In genomic region chr6:26225848-26226590, GRCh38 we compare ENCODE assay signal across 14 cellular contexts.
DNase-seq lines count a peak whose midpoint lies in the region; ATAC-seq and TF ChIP-seq lines count a peak whose summit lies in the region.
"Had no signal": no experiment of that assay in that cellular context is flagged by ENCODE, and none has a peak within 500 bp of the region (broad histone marks: within the 10 kb centered on the region; RNA-seq: fewer than 3 reads in every experiment).

No MANE protein-coding gene starts in this region.

- no peak overlapping the region for H3K27ac ChIP-seq in substantia nigra (ENCODE audit: low read depth, low read length, poor library complexity, severe bottlenecking)
- H3K27ac ChIP-seq in left lung: no peak overlapping the region

- H3K9me3 Mint-ChIP-seq in neural crest cell: no peaks in the 10 kb centered on the region

- peaks cover 17% of the 10 kb centered on the region for H3K79me2 ChIP-seq in Loucy (ENCODE audit: insufficient read depth, low read length)

- H2AFZ ChIP-seq in Loucy (ENCODE audit: low read length): no peak overlapping the region

- no peaks in the 10 kb centered on the region for H3K27me3 Mint-ChIP-seq in neural crest cell (ENCODE audit: low read depth)

- no peaks in the 10 kb centered on the region for H3K36me3 Mint-ChIP-seq in neural crest cell (ENCODE audit: low read depth)

- peak overlapping the region; percentile 91 for H3K4me3 Mint-ChIP-seq in neural crest cell

- no peaks in the 10 kb centered on the region for H3K9me3 ChIP-seq in Loucy (ENCODE audit: insufficient read depth, low read depth, low read length)
- peaks cover 0 to 11% of the 10 kb centered on the region in 2 donors for H3K9me3 ChIP-seq in left lung
- H3K9me3 ChIP-seq: prostate gland had no signal

- H3K4me1 ChIP-seq in Loucy (ENCODE audit: insufficient read depth, low read length, poor library complexity, severe bottlenecking) (peaks cover 43% of the 10 kb centered on the region), left lung (peaks cover 0 to 9% of the 10 kb centered on the region in 2 donors)
- H3K4me1 ChIP-seq: prostate gland had no signal

- TF ChIP-seq CTCF in Loucy (conservative IDR thresholded peaks at IDR 0.05; ENCODE audit: low read length): no peak
- TF ChIP-seq CTCF in epithelial cell of proximal tubule (conservative IDR thresholded peaks at IDR 0.05; ENCODE audit: low read depth, low read length): no peak
- TF ChIP-seq CTCF in neural crest cell (conservative IDR thresholded peaks at IDR 0.05): no peak
- no peak for TF ChIP-seq CTCF in left lung (IDR thresholded peaks at IDR 0.05)

- no peaks in the 10 kb centered on the region; the same call in none of the 2 replicates for H3F3A ChIP-seq in Loucy (ENCODE audit: low read depth)

- H3K27me3 ChIP-seq in Loucy (ENCODE audit: insufficient read depth, low read length, poor library complexity, severe bottlenecking) (no peaks in the 10 kb centered on the region), left lung (peaks cover 0 to 96% of the 10 kb centered on the region in 2 donors)

- H3K27ac Mint-ChIP-seq in neural crest cell (ENCODE audit: unreplicated experiment): no peak overlapping the region

- intact Hi-C loops in left lung (cut with DNase I): no loop called here

- H3K9ac ChIP-seq in Loucy (ENCODE audit: low read depth, low read length, poor library complexity, severe bottlenecking): peak overlapping the region; percentile 98

- DNase-seq in DMS153 (lab: John Stamatoyannopoulos, UW) (peak; percentile 16), DMS153 treated with DMSO at 0.1 percent for 48 hours (lab: John Stamatoyannopoulos, UW; ENCODE audit: unreplicated experiment) (no peak), epithelial cell of proximal tubule (ENCODE audit: low read depth) (no peak), neural crest cell (ENCODE audit: low read depth, low spot score) (no peak), substantia nigra (lab: John Stamatoyannopoulos, UW) (no peak), left lung (no peak), DMS79 (lab: John Stamatoyannopoulos, UW) (no peak)
- DNase-seq: 8988T; activated CD4-positive, alpha-beta T cell treated with anti-CD3 and anti-CD28 coated beads, Interleukin-2, amount 50 U/mL, for 48 hours; Karpas-422; NCI-H524 had no signal

- H3K36me3 ChIP-seq in Loucy (ENCODE audit: insufficient read depth, low read length) (no peaks in the 10 kb centered on the region), left lung (no peaks in the 10 kb centered on the region)
- H3K36me3 ChIP-seq: prostate gland had no signal

- peaks cover 8% of the 10 kb centered on the region for H3K4me1 Mint-ChIP-seq in neural crest cell

- ATAC-seq in left lung: no peak
- ATAC-seq: left lobe of liver had no signal

- H3K4me3 ChIP-seq in Loucy (ENCODE audit: low read length, poor library complexity, severe bottlenecking) (peak overlapping the region; percentile 77), epithelial cell of proximal tubule (ENCODE audit: low read depth, low read length) (peak overlapping the region; percentile 69), left lung (no peak overlapping the region)

- H4K20me1 ChIP-seq in Loucy (ENCODE audit: insufficient read depth, low read length, poor library complexity, severe bottlenecking): no peaks in the 10 kb centered on the region

- no peaks in the 10 kb centered on the region for H3K9me2 ChIP-seq in Loucy (replicated peaks; ENCODE audit: low read depth, low read length)

- peak overlapping the region; percentile 85 for H3K4me2 ChIP-seq in Loucy (ENCODE audit: low read depth, low read length, poor library complexity, severe bottlenecking)

Comparison
In these comparisons a context has a peak if more than half of its experiments do, and no peak if none do; other contexts are left out.
1. H3K4me3 ChIP-seq: peak in Loucy (single experiment) and epithelial cell of proximal tubule (single experiment); none in left lung (0 of 2).